Comparison of ENCODE assay signal across 30 cellular contexts in genomic region chr7:13777242-13777641, GRCh38.
"Had no signal": no experiment of that assay in that cellular context is flagged by ENCODE, and none has a peak within 500 bp of the region (broad histone marks: within the 10 kb centered on the region; RNA-seq: fewer than 3 reads in every experiment).

No MANE protein-coding gene starts in this region.

- H3K9me3 Mint-ChIP-seq: activated CD4-positive, alpha-beta memory T cell treated with anti-CD3 and anti-CD28 coated beads for 36 hours; activated CD4-positive, alpha-beta T cell treated with anti-CD3 and anti-CD28 coated beads, Interleukin-2, amount 10 ng/mL, durations not matched to agents 24 days and 14 days; activated naive CD8-positive, alpha-beta T cell treated with anti-CD3 and anti-CD28 coated beads, Interleukin-2, amount 10 ng/mL, durations not matched to agents 7 days and 5 days; activated T-helper 1 cell treated with anti-CD3 and anti-CD28 coated beads, Interleukin-12 subunit alpha, Interleukin-12 subunit beta, Interleukin-2, Interleukin-4 antibody, amounts not matched to agents 30 ng/mL and 10 ng/mL and 1 ng/mL, durations not matched to agents 14 hours and 24 hours and 36 hours; activated T-helper 2 cell treated with anti-CD3 and anti-CD28 coated beads, Interferon-gamma antibody, Interleukin-2, Interleukin-4, amounts not matched to agents 10 μg/mL and 5 μg/mL and 100 μg/mL, durations not matched to agents 14 hours and 24 hours and 36 hours; brain had no signal

- H3K27me3 ChIP-seq: ascending aorta, breast epithelium, cardiac muscle cell, colonic mucosa, esophagus squamous epithelium had no signal

- H3K4me1 Mint-ChIP-seq: activated CD4-positive, alpha-beta T cell treated with anti-CD3 and anti-CD28 coated beads for 36 hours; activated CD4-positive, alpha-beta T cell treated with anti-CD3 and anti-CD28 coated beads, Interleukin-2, amount 10 ng/mL, durations not matched to agents 24 days and 14 days; activated naive CD4-positive, alpha-beta T cell treated with anti-CD3 and anti-CD28 coated beads, Interleukin-2, amount 10 ng/mL, durations not matched to agents 7 days and 5 days; activated naive CD8-positive, alpha-beta T cell treated with anti-CD3 and anti-CD28 coated beads, Interleukin-2, amount 10 ng/mL, durations not matched to agents 7 days and 5 days; brain had no signal

- H3K4me3 ChIP-seq: ascending aorta, breast epithelium, cardiac muscle cell, colonic mucosa, esophagus squamous epithelium had no signal

- H3K9me3 ChIP-seq: ascending aorta, breast epithelium, colonic mucosa, esophagus squamous epithelium had no signal

- FAIRE-seq: endometrium, endothelial cell of umbilical vein had no signal

- H3K36me3 ChIP-seq: ascending aorta, breast epithelium, cardiac muscle cell, colonic mucosa, esophagus squamous epithelium had no signal

- DNase-seq: activated CD4-positive, alpha-beta memory T cell treated with anti-CD3 and anti-CD28 coated beads for 36 hours; activated CD4-positive, alpha-beta T cell treated with anti-CD3 and anti-CD28 coated beads for 36 hours; activated CD4-positive, alpha-beta T cell treated with anti-CD3 and anti-CD28 coated beads, Interleukin-2, amount 10 ng/mL, durations not matched to agents 24 days and 14 days; activated CD4-positive, CD25-positive, alpha-beta regulatory T cell; activated CD4-positive, CD25-positive, alpha-beta regulatory T cell treated with anti-CD3 and anti-CD28 coated beads, Interleukin-2, amount 50 U/mL, for 72 hours; activated CD8-positive, alpha-beta memory T cell treated with anti-CD3 and anti-CD28 coated beads, Interleukin-2, amount 50 U/mL, for 48 hours; activated effector memory CD4-positive, alpha-beta T cell treated with anti-CD3 and anti-CD28 coated beads, Interleukin-2, amount 50 U/mL, for 16 hours; activated naive CD4-positive, alpha-beta T cell; activated naive CD4-positive, alpha-beta T cell treated with anti-CD3 and anti-CD28 coated beads, Interleukin-2, amount 10 ng/mL, durations not matched to agents 7 days and 5 days; activated naive CD8-positive, alpha-beta T cell treated with anti-CD3 and anti-CD28 coated beads, Interleukin-2, amount 10 ng/mL, durations not matched to agents 7 days and 5 days; activated T-cell treated with anti-CD3 and anti-CD28 coated beads for 4 hours; activated T-cell treated with anti-CD3 and anti-CD28 coated beads, Interleukin-2, amount 50 U/mL, for 24 hours; central memory CD4-positive, alpha-beta T cell; cerebellar nuclear complex; colonic mucosa; effector CD8-positive, alpha-beta T cell; esophagus squamous epithelium; foreskin melanocyte; head of caudate nucleus; T-helper 2 cell had no signal

- H3K4me1 ChIP-seq: ascending aorta, breast epithelium, colonic mucosa, esophagus squamous epithelium had no signal

- H3K27ac ChIP-seq: ascending aorta, breast epithelium, cardiac muscle cell, colonic mucosa, epithelial cell of prostate, esophagus squamous epithelium had no signal

- H3K27ac Mint-ChIP-seq: activated CD4-positive, alpha-beta memory T cell treated with anti-CD3 and anti-CD28 coated beads for 36 hours; activated CD4-positive, alpha-beta T cell treated with anti-CD3 and anti-CD28 coated beads for 36 hours; activated CD4-positive, alpha-beta T cell treated with anti-CD3 and anti-CD28 coated beads, Interleukin-2, amount 10 ng/mL, durations not matched to agents 24 days and 14 days; activated naive CD4-positive, alpha-beta T cell treated with anti-CD3 and anti-CD28 coated beads, Interleukin-2, amount 10 ng/mL, durations not matched to agents 7 days and 5 days; activated naive CD4-positive, alpha-beta T cell treated with anti-CD3 and anti-CD28 coated beads, Interleukin-2, amount 50 U/mL, for 72 hours; activated naive CD8-positive, alpha-beta T cell treated with anti-CD3 and anti-CD28 coated beads, Interleukin-2, amount 10 ng/mL, durations not matched to agents 7 days and 5 days; activated T-cell treated with anti-CD3 and anti-CD28 coated beads, Interleukin-2, amount 50 U/mL, for 24 hours; activated T-helper 1 cell treated with anti-CD3 and anti-CD28 coated beads, Interleukin-12 subunit alpha, Interleukin-12 subunit beta, Interleukin-2, Interleukin-4 antibody, amounts not matched to agents 30 ng/mL and 10 ng/mL and 1 ng/mL, durations not matched to agents 14 hours and 24 hours and 36 hours; activated T-helper 2 cell treated with anti-CD3 and anti-CD28 coated beads, Interferon-gamma antibody, Interleukin-2, Interleukin-4, amounts not matched to agents 10 μg/mL and 5 μg/mL and 100 μg/mL, durations not matched to agents 14 hours and 24 hours and 36 hours; brain had no signal

- ATAC-seq: activated CD4-positive, alpha-beta T cell treated with anti-CD3 and anti-CD28 coated beads for 36 hours; activated naive CD4-positive, alpha-beta T cell treated with anti-CD3 and anti-CD28 coated beads, Interleukin-2, amount 50 U/mL, for 72 hours had no signal

- H3K36me3 Mint-ChIP-seq: activated CD4-positive, alpha-beta memory T cell treated with anti-CD3 and anti-CD28 coated beads for 36 hours; activated naive CD4-positive, alpha-beta T cell treated with anti-CD3 and anti-CD28 coated beads, Interleukin-2, amount 10 ng/mL, durations not matched to agents 7 days and 5 days; activated naive CD4-positive, alpha-beta T cell treated with anti-CD3 and anti-CD28 coated beads, Interleukin-2, amount 50 U/mL, for 72 hours; activated naive CD8-positive, alpha-beta T cell treated with anti-CD3 and anti-CD28 coated beads, Interleukin-2, amount 10 ng/mL, durations not matched to agents 7 days and 5 days; brain had no signal

- H3K27me3 Mint-ChIP-seq: activated CD4-positive, alpha-beta memory T cell treated with anti-CD3 and anti-CD28 coated beads for 36 hours; activated CD4-positive, alpha-beta T cell treated with anti-CD3 and anti-CD28 coated beads for 36 hours; activated CD4-positive, alpha-beta T cell treated with anti-CD3 and anti-CD28 coated beads, Interleukin-2, amount 10 ng/mL, durations not matched to agents 24 days and 14 days; activated naive CD4-positive, alpha-beta T cell treated with anti-CD3 and anti-CD28 coated beads, Interleukin-2, amount 10 ng/mL, durations not matched to agents 7 days and 5 days; activated naive CD8-positive, alpha-beta T cell treated with anti-CD3 and anti-CD28 coated beads, Interleukin-2, amount 10 ng/mL, durations not matched to agents 7 days and 5 days; activated T-cell treated with anti-CD3 and anti-CD28 coated beads, Interleukin-2, amount 50 U/mL, for 24 hours; brain had no signal

- H3K4me3 Mint-ChIP-seq: activated CD4-positive, alpha-beta memory T cell treated with anti-CD3 and anti-CD28 coated beads for 36 hours; activated CD4-positive, alpha-beta T cell treated with anti-CD3 and anti-CD28 coated beads for 36 hours; activated CD4-positive, alpha-beta T cell treated with anti-CD3 and anti-CD28 coated beads, Interleukin-2, amount 10 ng/mL, durations not matched to agents 24 days and 14 days; activated naive CD4-positive, alpha-beta T cell treated with anti-CD3 and anti-CD28 coated beads, Interleukin-2, amount 10 ng/mL, durations not matched to agents 7 days and 5 days; activated naive CD8-positive, alpha-beta T cell treated with anti-CD3 and anti-CD28 coated beads, Interleukin-2, amount 10 ng/mL, durations not matched to agents 7 days and 5 days; activated T-cell treated with anti-CD3 and anti-CD28 coated beads, Interleukin-2, amount 50 U/mL, for 24 hours; activated T-helper 1 cell treated with anti-CD3 and anti-CD28 coated beads, Interleukin-12 subunit alpha, Interleukin-12 subunit beta, Interleukin-2, Interleukin-4 antibody, amounts not matched to agents 30 ng/mL and 10 ng/mL and 1 ng/mL, durations not matched to agents 14 hours and 24 hours and 36 hours; brain had no signal
